ENCODE assay signal across 8 cellular contexts in the genomic region with DNA sequence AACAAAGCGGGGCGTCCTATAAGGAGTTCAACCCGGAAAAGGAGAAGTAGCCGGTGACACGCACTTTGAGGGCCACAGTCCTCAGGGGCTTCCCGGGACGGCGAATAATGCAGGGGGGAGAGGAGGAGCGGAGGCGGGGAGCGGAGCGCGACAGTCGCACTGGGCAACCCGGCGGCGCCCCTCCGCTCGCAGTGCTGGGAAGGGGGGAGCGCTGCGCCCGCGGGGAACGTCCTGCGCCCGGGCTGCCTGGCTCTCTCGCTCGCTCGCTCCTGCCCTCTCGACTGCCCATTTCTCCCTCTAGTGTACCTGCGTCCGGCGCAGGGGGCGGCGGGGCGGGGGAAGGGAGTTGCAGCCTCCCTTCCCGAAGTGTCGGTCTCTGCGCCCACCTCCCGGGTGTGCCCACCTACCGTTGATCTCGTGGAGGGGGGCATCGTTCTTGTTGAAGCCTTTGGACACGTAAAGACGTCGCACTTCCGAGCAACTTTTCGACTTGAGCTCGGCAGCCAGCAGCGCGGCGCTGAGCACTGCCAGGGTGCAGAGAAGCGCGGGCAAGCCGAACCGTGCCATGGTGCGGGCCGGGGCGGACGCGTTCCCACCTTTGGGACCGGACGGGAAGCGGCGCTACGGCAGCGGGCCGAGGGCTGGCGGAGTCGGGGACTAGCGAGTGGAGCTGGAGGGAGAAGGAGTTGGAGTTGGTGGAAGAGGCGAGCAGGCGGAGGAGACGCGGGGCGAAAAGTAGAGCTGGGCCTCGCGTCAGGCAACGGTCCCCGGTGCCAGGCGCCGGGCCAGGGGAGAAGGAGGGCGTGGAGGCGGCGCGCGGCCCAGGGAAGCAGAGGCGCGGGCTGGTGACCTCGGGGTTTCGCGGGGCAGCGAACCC. TPM values are rescaled to one million over a fixed set of nuclear protein-coding genes. Genes with fewer than 3 reads are reported as not detected.
A peak's percentile ranks its signal among the peaks of the same experiment; 100 is the strongest.
DNase-seq lines count a peak whose midpoint lies in the region; ATAC-seq and TF ChIP-seq lines count a peak whose summit lies in the region.

No MANE protein-coding gene starts in this region.

- peak overlapping the region; percentile 42 to 71 for H3K27ac ChIP-seq in lung (ENCODE audit: low read depth in 1 of 2, low read length in 1 of 2)
- H3K27ac ChIP-seq in urinary bladder (ENCODE audit: low read depth), result no peak overlapping the region

- H3K4me3 Mint-ChIP-seq in central memory CD8-positive, alpha-beta T cell, result peak overlapping the region; percentile 20

- no peaks in the 10 kb centered on the region for H3K4me1 Mint-ChIP-seq in central memory CD8-positive, alpha-beta T cell

- no peaks in the 10 kb centered on the region for H3K36me3 ChIP-seq in lung (ENCODE audit: control insufficient read depth in 2 of 2, insufficient read depth in 2 of 2, low read length in 2 of 2)
- no peaks in the 10 kb centered on the region for H3K36me3 ChIP-seq in urinary bladder (ENCODE audit: insufficient read depth)

- DNase-seq in CD1c-positive myeloid dendritic cell (ENCODE audit: extremely low spot score), result peak; percentile 49
- DNase-seq in HuH-7 (ENCODE audit: low spot score), result peak; percentile 32
- no peak for DNase-seq in central memory CD8-positive, alpha-beta T cell (ENCODE audit: low spot score in 2 of 2)
- no peak for DNase-seq in lung (ENCODE audit: low spot score)
- DNase-seq in NCI-H1930 (lab: John Stamatoyannopoulos, UW), result no peak
- DNase-seq in DMS79 (lab: John Stamatoyannopoulos, UW), result no peak

- no peaks in the 10 kb centered on the region for H3K36me3 Mint-ChIP-seq in central memory CD8-positive, alpha-beta T cell (ENCODE audit: insufficient read depth)

- 0 to 37% methylated on average over 35 to 93 of the region's 93 CpGs for WGBS in lung, 2 donors
- WGBS in urinary bladder, result under 1% methylated on average over 92 of the region's 93 CpGs

- H3K27ac Mint-ChIP-seq in central memory CD8-positive, alpha-beta T cell (ENCODE audit: low read depth), result no peak overlapping the region

- no peak for TF ChIP-seq CTCF in lung (IDR thresholded peaks at IDR 0.05; ENCODE audit: control extremely low read depth, extremely low read depth)

- ATAC-seq in central memory CD8-positive, alpha-beta T cell (replicated peaks; ENCODE audit: extremely low read depth, poor library complexity, severe bottlenecking), result no peak
- peak; percentile 10 for ATAC-seq in lung (ENCODE audit: insufficient read depth, low FRiP score)
- ATAC-seq in GM19455 (IDR thresholded peaks at IDR 0.05; ENCODE audit: unreplicated experiment), result no peak

- H3K9me3 ChIP-seq in lung (ENCODE audit: control insufficient read depth in 2 of 2, insufficient read depth in 1 of 2, low read length in 1 of 2), result no peaks in the 10 kb centered on the region

- H3K4me1 ChIP-seq in lung (ENCODE audit: control insufficient read depth in 2 of 2, insufficient read depth in 2 of 2, low read length in 2 of 2) (no peaks in the 10 kb centered on the region), urinary bladder (ENCODE audit: insufficient read depth) (no peaks in the 10 kb centered on the region)

- peaks cover 16% of the 10 kb centered on the region for H3K27me3 Mint-ChIP-seq in central memory CD8-positive, alpha-beta T cell

- peak overlapping the region; percentile 13 for H3K4me3 ChIP-seq in lung
- H3K4me3 ChIP-seq in urinary bladder (ENCODE audit: low read depth, low read length), result peak overlapping the region; percentile 39

- H3K9me3 Mint-ChIP-seq in central memory CD8-positive, alpha-beta T cell, result no peaks in the 10 kb centered on the region

- peaks cover 9% of the 10 kb centered on the region for H3K27me3 ChIP-seq in lung (ENCODE audit: control insufficient read depth, insufficient read depth)

RNA-seq across cellular contexts. Expression of a gene that starts 0.7 kb away (rescaled TPM):
- total RNA-seq in lung (10 to 100 TPM; 38.6 to 60.4 TPM), urinary bladder (16.9 TPM)
- polyA plus RNA-seq in lung (10 to 100 TPM; 19.5 TPM), urinary bladder (18.3 TPM)

Comparison
In these comparisons a context has a peak if more than half of its experiments do, and no peak if none do; other contexts are left out.
1. DNase-seq: peak in CD1c-positive myeloid dendritic cell (single experiment) and HuH-7 (single experiment); none in central memory CD8-positive, alpha-beta T cell (0 of 2), lung (single experiment), NCI-H1930 (0 of 2) and DMS79 (single experiment).